In genomic region chr14:38175658-38176057, GRCh38 we compare ENCODE assay signal across 30 cellular contexts. TPM values are rescaled to one million over a fixed set of nuclear protein-coding genes. Genes with fewer than 3 reads are reported as not detected.
"Had no signal": no experiment of that assay in that cellular context is flagged by ENCODE, and none has a peak within 500 bp of the region (broad histone marks: within the 10 kb centered on the region; RNA-seq: fewer than 3 reads in every experiment).

No MANE protein-coding gene starts in this region.

- H3K4me3 Mint-ChIP-seq: mesothelial cell of epicardium, naive B cell, nephron, neural crest cell had no signal

- H3K27me3 ChIP-seq: pancreas, stomach, testis, thyroid gland, transverse colon, upper lobe of left lung, vagina had no signal

- H3K36me3 ChIP-seq: lower lobe of right lung, pancreas, prostate gland, stomach, thyroid gland, transverse colon, upper lobe of left lung, vagina had no signal

- H3K4me1 Mint-ChIP-seq: mesothelial cell of epicardium, naive B cell, nephron, neural crest cell had no signal

- DNase-seq: left cardiac atrium; left ventricle myocardium superior; lower lobe of right lung; mammary epithelial cell; mesendoderm; naive B cell; nucleus accumbens; pancreas; posterior cingulate gyrus; retina; right cardiac atrium; stimulated activated CD4-positive, alpha-beta T cell treated with anti-CD3 and anti-CD28 coated beads, Interleukin-12 subunit alpha, Interleukin-12 subunit beta, amount 100 ng/mL, for 4 hours; stimulated activated CD4-positive, alpha-beta T cell treated with anti-CD3 and anti-CD28 coated beads, Interleukin-15, amount 100 ng/mL, for 24 hours; stimulated activated CD4-positive, alpha-beta T cell treated with anti-CD3 and anti-CD28 coated beads, Interleukin-2, amount 100 ng/mL, for 24 hours; stimulated activated CD4-positive, alpha-beta T cell treated with anti-CD3 and anti-CD28 coated beads, Interleukin-4, amount 100 ng/mL, for 1 hour; stimulated activated naive CD4-positive, alpha-beta T cell; stomach; testis; thyroid gland; transverse colon; upper lobe of left lung had no signal

- ATAC-seq: left cardiac atrium, left lobe of liver, left ventricle myocardium superior, lower lobe of right lung, pancreas, right cardiac atrium, sciatic nerve had no signal

- H3K27ac Mint-ChIP-seq: mesothelial cell of epicardium, naive B cell had no signal

- H3K9me3 ChIP-seq: lower lobe of right lung, pancreas, prostate gland, stomach, testis, thyroid gland, transverse colon, upper lobe of left lung, vagina had no signal

- H3K27ac ChIP-seq: lower lobe of right lung, pancreas, prostate gland, skin epidermis, stomach, testis, thyroid gland, transverse colon, upper lobe of left lung, vagina had no signal

- H3K4me3 ChIP-seq: lower lobe of right lung, pancreas, prostate gland, skin epidermis, stomach, testis, thyroid gland, transverse colon, upper lobe of left lung, vagina had no signal

- H3K4me1 ChIP-seq: pancreas, prostate gland, stomach, testis, transverse colon, vagina had no signal

- H3K36me3 Mint-ChIP-seq: mesothelial cell of epicardium had no signal

RNA-seq across cellular contexts. Expression of gene SSTR1, which starts 32.0 kb away (rescaled TPM):
- total RNA-seq: mesothelial cell of epicardium, mononuclear cell, neural crest cell had no signal
- polyA plus RNA-seq: mammary epithelial cell had no signal
